In genomic region chr22:42649261-42650056, GRCh38 we compare ENCODE assay signal across 8 cellular contexts. TPM values are rescaled to one million over a fixed set of nuclear protein-coding genes. Genes with fewer than 3 reads are reported as not detected.
A peak's percentile ranks its signal among the peaks of the same experiment; 100 is the strongest.
DNase-seq lines count a peak whose midpoint lies in the region; ATAC-seq lines count a peak whose summit lies in the region.

Gene CYB5R3, minus strand, starts transcription at chr22:42649392. Its CDS starts 77 bp downstream, at chr22:42649315.

- POLR2A ChIA-PET in CD8-positive, alpha-beta memory T cell (lab: Charles Lee) = interaction anchor here (0.5 to 3.0 kb wide), 4 partner anchors 9 to 35 kb away, joined by 3 to 47 read pairs (median 3); partner anchors contain the start of gene POLDIP3

- CTCF ChIA-PET in CD8-positive, alpha-beta memory T cell (lab: Charles Lee) = interaction anchor here (0.9 kb wide), 1 partner anchor 29 kb away, joined by 3 read pairs; no protein-coding TSS in a partner anchor

- peak within 1 kb of the TSS; percentile 97 to 100 (median 98) for H3K4me3 Mint-ChIP-seq in CD8-positive, alpha-beta memory T cell
- peak within 1 kb of the TSS; percentile 97 for H3K4me3 Mint-ChIP-seq in activated T-helper 1 cell treated with anti-CD3 and anti-CD28 coated beads, Interleukin-12 subunit alpha, Interleukin-12 subunit beta, Interleukin-2, Interleukin-4 antibody, amounts not matched to agents 30 ng/mL and 10 ng/mL and 1 ng/mL, durations not matched to agents 14 hours and 24 hours and 36 hours
- H3K4me3 Mint-ChIP-seq in naive B cell = peak within 1 kb of the TSS; percentile 78 to 99 (median 97)
- peak within 1 kb of the TSS; percentile 77 for H3K4me3 Mint-ChIP-seq in stimulated activated effector memory CD8-positive, alpha-beta T cell treated with anti-CD3 and anti-CD28 coated beads, Interleukin-12 subunit alpha, Interleukin-12 subunit beta, amount 100 ng/mL, for 72 hours

- DNase-seq in CD8-positive, alpha-beta memory T cell = peak; percentile 67 to 81 (median 74)
- DNase-seq in RKO (ENCODE audit: low spot score) (peak; percentile 86), fibroblast of gingiva (ENCODE audit: low read depth) (peak; percentile 85), naive B cell (peak; percentile 69)
- peak; percentile 68 for DNase-seq in activated T-helper 1 cell treated with anti-CD3 and anti-CD28 coated beads, Interleukin-12 subunit alpha, Interleukin-12 subunit beta, Interleukin-2, Interleukin-4 antibody, amounts not matched to agents 30 ng/mL and 10 ng/mL and 1 ng/mL, durations not matched to agents 14 hours and 24 hours and 36 hours (ENCODE audit: low spot score)
- DNase-seq in stimulated activated effector memory CD8-positive, alpha-beta T cell treated with anti-CD3 and anti-CD28 coated beads, Interleukin-12 subunit alpha, Interleukin-12 subunit beta, amount 100 ng/mL, for 72 hours (ENCODE audit: low spot score in 2 of 2) = peak; percentile 63 to 86

- ATAC-seq in GM19467 (IDR thresholded peaks at IDR 0.05; ENCODE audit: unreplicated experiment) = peak; percentile 73
- peak; percentile 75 for ATAC-seq in naive B cell (ENCODE audit: low read depth in 2 of 2)
- peak; percentile 86 for ATAC-seq in stimulated activated effector memory CD8-positive, alpha-beta T cell treated with anti-CD3 and anti-CD28 coated beads, Interleukin-12 subunit alpha, Interleukin-12 subunit beta, amount 100 ng/mL, for 72 hours

- H3K9me3 Mint-ChIP-seq in CD8-positive, alpha-beta memory T cell = peaks cover 0 to 2% (median 0%) of the 10 kb centered on the region in 5 donors
- H3K9me3 Mint-ChIP-seq in activated T-helper 1 cell treated with anti-CD3 and anti-CD28 coated beads, Interleukin-12 subunit alpha, Interleukin-12 subunit beta, Interleukin-2, Interleukin-4 antibody, amounts not matched to agents 30 ng/mL and 10 ng/mL and 1 ng/mL, durations not matched to agents 14 hours and 24 hours and 36 hours = no peaks in the 10 kb centered on the region
- peaks cover 0 to 2% (median 0%) of the 10 kb centered on the region in 7 donors for H3K9me3 Mint-ChIP-seq in naive B cell
- H3K9me3 Mint-ChIP-seq in stimulated activated effector memory CD8-positive, alpha-beta T cell treated with anti-CD3 and anti-CD28 coated beads, Interleukin-12 subunit alpha, Interleukin-12 subunit beta, amount 100 ng/mL, for 72 hours = no peaks in the 10 kb centered on the region

- H3K36me3 ChIP-seq in CD8-positive, alpha-beta memory T cell (ENCODE audit: insufficient read depth, low read length) = no peaks in the 10 kb centered on the region
- H3K36me3 ChIP-seq in HUES48 (ENCODE audit: control insufficient read depth, insufficient read depth, low read length) = no peaks in the 10 kb centered on the region

- peaks cover 14 to 46% (median 23%) of the 10 kb centered on the region in 3 donors for H3K4me1 Mint-ChIP-seq in CD8-positive, alpha-beta memory T cell
- peaks cover 15% of the 10 kb centered on the region for H3K4me1 Mint-ChIP-seq in activated T-helper 1 cell treated with anti-CD3 and anti-CD28 coated beads, Interleukin-12 subunit alpha, Interleukin-12 subunit beta, Interleukin-2, Interleukin-4 antibody, amounts not matched to agents 30 ng/mL and 10 ng/mL and 1 ng/mL, durations not matched to agents 14 hours and 24 hours and 36 hours (ENCODE audit: low read depth)
- H3K4me1 Mint-ChIP-seq in naive B cell = peaks cover 31 to 56% (median 50%) of the 10 kb centered on the region in 3 donors
- peaks cover 26% of the 10 kb centered on the region for H3K4me1 Mint-ChIP-seq in stimulated activated effector memory CD8-positive, alpha-beta T cell treated with anti-CD3 and anti-CD28 coated beads, Interleukin-12 subunit alpha, Interleukin-12 subunit beta, amount 100 ng/mL, for 72 hours

- intact Hi-C loops in activated T-helper 1 cell treated with anti-CD3 and anti-CD28 coated beads, Interleukin-12 subunit alpha, Interleukin-12 subunit beta, Interleukin-2, Interleukin-4 antibody, amounts not matched to agents 30 ng/mL and 10 ng/mL and 1 ng/mL, durations not matched to agents 14 hours and 24 hours and 36 hours (cut with micrococcal nuclease) = loop anchor here (1.0 kb wide), 2 partner anchors 34 to 208 kb away; partner anchors contain the start of gene ARFGAP3

- H3K9ac ChIP-seq in HUES48 (ENCODE audit: low read depth, low read length) = peak within 1 kb of the TSS; percentile 89

- H3K36me3 Mint-ChIP-seq in CD8-positive, alpha-beta memory T cell = peaks cover 0 to 9% (median 0%) of the 10 kb centered on the region in 3 donors
- H3K36me3 Mint-ChIP-seq in activated T-helper 1 cell treated with anti-CD3 and anti-CD28 coated beads, Interleukin-12 subunit alpha, Interleukin-12 subunit beta, Interleukin-2, Interleukin-4 antibody, amounts not matched to agents 30 ng/mL and 10 ng/mL and 1 ng/mL, durations not matched to agents 14 hours and 24 hours and 36 hours (ENCODE audit: low read depth) = peaks cover 3% of the 10 kb centered on the region
- no peaks in the 10 kb centered on the region for H3K36me3 Mint-ChIP-seq in naive B cell
- peaks cover 5% of the 10 kb centered on the region for H3K36me3 Mint-ChIP-seq in stimulated activated effector memory CD8-positive, alpha-beta T cell treated with anti-CD3 and anti-CD28 coated beads, Interleukin-12 subunit alpha, Interleukin-12 subunit beta, amount 100 ng/mL, for 72 hours

- no peaks in the 10 kb centered on the region for H3K9me3 ChIP-seq in CD8-positive, alpha-beta memory T cell (ENCODE audit: low read length)
- no peaks in the 10 kb centered on the region for H3K9me3 ChIP-seq in HUES48 (ENCODE audit: control insufficient read depth, insufficient read depth, low read length)

- peak within 1 kb of the TSS; percentile 88 for H3K27ac ChIP-seq in CD8-positive, alpha-beta memory T cell (ENCODE audit: low read depth, low read length)
- H3K27ac ChIP-seq in HUES48 (ENCODE audit: low read depth, low read length) = peak within 1 kb of the TSS; percentile 86

- H3K27ac Mint-ChIP-seq in CD8-positive, alpha-beta memory T cell = peak within 1 kb of the TSS; percentile 90 to 100 (median 99)
- peak within 1 kb of the TSS; percentile 98 for H3K27ac Mint-ChIP-seq in activated T-helper 1 cell treated with anti-CD3 and anti-CD28 coated beads, Interleukin-12 subunit alpha, Interleukin-12 subunit beta, Interleukin-2, Interleukin-4 antibody, amounts not matched to agents 30 ng/mL and 10 ng/mL and 1 ng/mL, durations not matched to agents 14 hours and 24 hours and 36 hours
- H3K27ac Mint-ChIP-seq in naive B cell = peak within 1 kb of the TSS; percentile 85 to 100 (median 98)
- peak within 1 kb of the TSS; percentile 77 for H3K27ac Mint-ChIP-seq in stimulated activated effector memory CD8-positive, alpha-beta T cell treated with anti-CD3 and anti-CD28 coated beads, Interleukin-12 subunit alpha, Interleukin-12 subunit beta, amount 100 ng/mL, for 72 hours

- H3K27me3 ChIP-seq in CD8-positive, alpha-beta memory T cell (ENCODE audit: insufficient read depth, low read length, poor library complexity, severe bottlenecking) = no peaks in the 10 kb centered on the region
- H3K27me3 ChIP-seq in HUES48 (ENCODE audit: control insufficient read depth, insufficient read depth, low read length) = no peaks in the 10 kb centered on the region

- H3K4me1 ChIP-seq in CD8-positive, alpha-beta memory T cell (ENCODE audit: insufficient read depth, low read length) = peaks cover 33% of the 10 kb centered on the region
- H3K4me1 ChIP-seq in HUES48 (ENCODE audit: control insufficient read depth, insufficient read depth, low read length) = peaks cover 7% of the 10 kb centered on the region

- peak within 1 kb of the TSS; percentile 87 for H3K4me3 ChIP-seq in CD8-positive, alpha-beta memory T cell (ENCODE audit: low read length)
- peak within 1 kb of the TSS; percentile 75 for H3K4me3 ChIP-seq in HUES48 (ENCODE audit: low read depth, low read length)

- peaks cover 0 to 6% of the 10 kb centered on the region in 2 donors for H3K27me3 Mint-ChIP-seq in CD8-positive, alpha-beta memory T cell
- H3K27me3 Mint-ChIP-seq in activated T-helper 1 cell treated with anti-CD3 and anti-CD28 coated beads, Interleukin-12 subunit alpha, Interleukin-12 subunit beta, Interleukin-2, Interleukin-4 antibody, amounts not matched to agents 30 ng/mL and 10 ng/mL and 1 ng/mL, durations not matched to agents 14 hours and 24 hours and 36 hours (ENCODE audit: insufficient read depth) = no peaks in the 10 kb centered on the region
- H3K27me3 Mint-ChIP-seq in naive B cell = no peaks in the 10 kb centered on the region

RNA-seq across cellular contexts. Expression of gene CYB5R3, which starts in this region (rescaled TPM):
- total RNA-seq in CD8-positive, alpha-beta memory T cell = 10 to 100 TPM; 70.9 to 75.1 TPM
- polyA plus RNA-seq in CD8-positive, alpha-beta memory T cell = 105 TPM
- total RNA-seq in activated T-helper 1 cell treated with anti-CD3 and anti-CD28 coated beads, Interleukin-12 subunit alpha, Interleukin-12 subunit beta, Interleukin-2, Interleukin-4 antibody, amounts not matched to agents 30 ng/mL and 10 ng/mL and 1 ng/mL, durations not matched to agents 14 hours and 24 hours and 36 hours = 69.8 and 75.1 TPM in 2 replicates
- 100 to 1,000 TPM in 2 of 6 donors, 10 to 100 TPM in 4; 72.0 to 142 (median 83.8) TPM for polyA plus RNA-seq in naive B cell (ENCODE audit: low read depth in 6 of 6)

Comparison
In these comparisons a context has a peak if more than half of its experiments do, and no peak if none do; other contexts are left out.
1. Peak in every context shown above with its lines: DNase-seq, ATAC-seq, H3K4me3 ChIP-seq and H3K27ac ChIP-seq.